ENCODE assay signal across 8 cellular contexts in genomic region chr4:102826890-102827673, GRCh38. TPM values are rescaled to one million over a fixed set of nuclear protein-coding genes. Genes with fewer than 3 reads are reported as not detected.
DNase-seq lines count a peak whose midpoint lies in the region; TF ChIP-seq lines count a peak whose summit lies in the region.

Gene UBE2D3, minus strand, starts transcription at chr4:102827551. Its CDS starts 1,043 bp downstream, at chr4:102826508.

- whole genome bisulfite sequencing in stomach, 5 donors = 0 to 1% (median 1%) methylated on average over 49 to 73 of the region's 73 CpGs

- H3K4me3 ChIP-seq in fibroblast of the aortic adventitia (ENCODE audit: low read depth, low read length) (peak within 1 kb of the TSS; percentile 85), neural cell (ENCODE audit: low read length) (peak within 1 kb of the TSS; percentile 90), stomach (peak within 1 kb of the TSS; percentile 71 to 97 (median 88))

- peak within 1 kb of the TSS; percentile 100 for H3K9ac ChIP-seq in neural cell (ENCODE audit: low read length)

- H3K27ac ChIP-seq in RWPE1 = peak within 1 kb of the TSS; percentile 99
- peak within 1 kb of the TSS; percentile 100 for H3K27ac ChIP-seq in neural cell (ENCODE audit: low read length)
- H3K27ac ChIP-seq in stomach = peak within 1 kb of the TSS; percentile 100

- peaks cover 29 to 42% (median 36%) of the 10 kb centered on the region in 4 donors for H3K4me1 ChIP-seq in stomach

- H3K27ac Mint-ChIP-seq in activated T-helper 2 cell treated with anti-CD3 and anti-CD28 coated beads, Interferon-gamma antibody, Interleukin-2, Interleukin-4, amounts not matched to agents 10 μg/mL and 5 μg/mL and 100 μg/mL, durations not matched to agents 14 hours and 24 hours and 36 hours = no peak within 1 kb of the TSS

- CTCF ChIA-PET in RWPE1 (lab: Yijun Ruan, JAX) = no interaction called here

- H3K4me1 Mint-ChIP-seq in activated T-helper 2 cell treated with anti-CD3 and anti-CD28 coated beads, Interferon-gamma antibody, Interleukin-2, Interleukin-4, amounts not matched to agents 10 μg/mL and 5 μg/mL and 100 μg/mL, durations not matched to agents 14 hours and 24 hours and 36 hours (ENCODE audit: low read depth) = peaks cover 32% of the 10 kb centered on the region

- POLR2A ChIA-PET in RWPE1 (lab: Yijun Ruan, JAX; ENCODE audit: low non-redundant PET) = interaction anchor here (0.6 to 1.1 kb wide), 5 partner anchors 42 to 215 kb away, joined by 3 to 10 read pairs (median 3); partner anchors contain the start of gene CISD2

- H3K79me2 ChIP-seq in neural cell (replicated peaks; ENCODE audit: insufficient read depth, low read length) = peaks cover 66% of the 10 kb centered on the region

- no peaks in the 10 kb centered on the region for H3K27me3 ChIP-seq in neural cell (ENCODE audit: insufficient read depth, low read depth, low read length)
- no peaks in the 10 kb centered on the region for H3K27me3 ChIP-seq in stomach

- no peaks in the 10 kb centered on the region for H3K36me3 ChIP-seq in neural cell (ENCODE audit: insufficient read depth, low read length)
- no peaks in the 10 kb centered on the region for H3K36me3 ChIP-seq in stomach

- TF ChIP-seq EP300 in neural cell (conservative IDR thresholded peaks at IDR 0.05; ENCODE audit: poor library complexity, severe bottlenecking) (peak; percentile 87), stomach (IDR thresholded peaks at IDR 0.05) (no peak)

- peak; percentile 54 for TF ChIP-seq RAD21 in neural cell (conservative IDR thresholded peaks at IDR 0.05)

- H3K4me3 Mint-ChIP-seq in activated T-helper 2 cell treated with anti-CD3 and anti-CD28 coated beads, Interferon-gamma antibody, Interleukin-2, Interleukin-4, amounts not matched to agents 10 μg/mL and 5 μg/mL and 100 μg/mL, durations not matched to agents 14 hours and 24 hours and 36 hours (ENCODE audit: low read depth) = no peak within 1 kb of the TSS

- H3K9me2 ChIP-seq in neural cell (ENCODE audit: insufficient read depth, low read length) = no peaks in the 10 kb centered on the region

- DNase-seq in EH (ENCODE audit: low read depth) (peak; percentile 93), GOT3 (lab: John Stamatoyannopoulos, UW) (peak; percentile 84), LoVo (ENCODE audit: low spot score) (peak; percentile 90), RWPE1 (ENCODE audit: low spot score) (peak; percentile 59), fibroblast of the aortic adventitia (ENCODE audit: low read depth) (peak; percentile 97), stomach (peak; percentile 95)
- peak; percentile 95 for DNase-seq in activated T-helper 2 cell treated with anti-CD3 and anti-CD28 coated beads, Interferon-gamma antibody, Interleukin-2, Interleukin-4, amounts not matched to agents 10 μg/mL and 5 μg/mL and 100 μg/mL, durations not matched to agents 14 hours and 24 hours and 36 hours (ENCODE audit: low spot score)

- H4K20me1 ChIP-seq in neural cell (ENCODE audit: insufficient read depth) = peaks cover 16% of the 10 kb centered on the region

- intact Hi-C loops in activated T-helper 2 cell treated with anti-CD3 and anti-CD28 coated beads, Interferon-gamma antibody, Interleukin-2, Interleukin-4, amounts not matched to agents 10 μg/mL and 5 μg/mL and 100 μg/mL, durations not matched to agents 14 hours and 24 hours and 36 hours (cut with micrococcal nuclease) = loop anchor here (1.0 to 5.0 kb wide), 9 partner anchors 38 to 1480 kb away; partner anchors contain the start of genes PPP3CA, SLC39A8 and SLC9B1
- intact Hi-C loops in stomach (cut with DNase I; ENCODE audit: low total_unique reads) = no loop called here

- H3F3A ChIP-seq in neural cell (ENCODE audit: insufficient read depth, low read length, poor library complexity, severe bottlenecking) = peaks cover 12% of the 10 kb centered on the region

- H3K4me2 ChIP-seq in neural cell (ENCODE audit: low read length) = peak within 1 kb of the TSS; percentile 75

- no peak for TF ChIP-seq CTCF in RWPE1 (conservative IDR thresholded peaks at IDR 0.05; ENCODE audit: low read depth)
- TF ChIP-seq CTCF in fibroblast of the aortic adventitia (IDR thresholded peaks at IDR 0.05; ENCODE audit: insufficient read depth, low read length) = peak; percentile 9
- peak; percentile 25 for TF ChIP-seq CTCF in neural cell (IDR thresholded peaks at IDR 0.05; ENCODE audit: poor library complexity, severe bottlenecking)
- no peak for TF ChIP-seq CTCF in stomach (IDR thresholded peaks at IDR 0.05)

- peak within 1 kb of the TSS; percentile 96 for H2AFZ ChIP-seq in neural cell (ENCODE audit: low read depth, low read length)

- peak in 2 of 4 donors; percentile 59 to 81 for TF ChIP-seq POLR2A in stomach (IDR thresholded peaks at IDR 0.05)

- no peaks in the 10 kb centered on the region for H3K9me3 Mint-ChIP-seq in activated T-helper 2 cell treated with anti-CD3 and anti-CD28 coated beads, Interferon-gamma antibody, Interleukin-2, Interleukin-4, amounts not matched to agents 10 μg/mL and 5 μg/mL and 100 μg/mL, durations not matched to agents 14 hours and 24 hours and 36 hours

- peaks cover 15% of the 10 kb centered on the region for H3K36me3 Mint-ChIP-seq in activated T-helper 2 cell treated with anti-CD3 and anti-CD28 coated beads, Interferon-gamma antibody, Interleukin-2, Interleukin-4, amounts not matched to agents 10 μg/mL and 5 μg/mL and 100 μg/mL, durations not matched to agents 14 hours and 24 hours and 36 hours (ENCODE audit: low read depth)

- H3K9me3 ChIP-seq in neural cell (ENCODE audit: low read length) = no peaks in the 10 kb centered on the region
- no peaks in the 10 kb centered on the region for H3K9me3 ChIP-seq in stomach

- no peaks in the 10 kb centered on the region for H3K27me3 Mint-ChIP-seq in activated T-helper 2 cell treated with anti-CD3 and anti-CD28 coated beads, Interferon-gamma antibody, Interleukin-2, Interleukin-4, amounts not matched to agents 10 μg/mL and 5 μg/mL and 100 μg/mL, durations not matched to agents 14 hours and 24 hours and 36 hours (ENCODE audit: low read depth)

TF ChIP-seq in neural cell, 6 proteins besides CTCF, POLR2A, EP300 and RAD21:
- TF ChIP-seq SMC3 (conservative IDR thresholded peaks at IDR 0.05; ENCODE audit: poor library complexity) (peak; percentile 56), EZH2 (IDR thresholded peaks at IDR 0.05; ENCODE audit: borderline replicate concordance, insufficient read depth, low read length, poor library complexity, severe bottlenecking) (no peak), TAF1 (IDR thresholded peaks at IDR 0.05; ENCODE audit: low read depth) (peak; percentile 97), REST (IDR thresholded peaks at IDR 0.05; ENCODE audit: borderline replicate concordance) (peak; percentile 18), MXI1 (conservative IDR thresholded peaks at IDR 0.05; ENCODE audit: poor library complexity, severe bottlenecking) (peak; percentile 84), POLR2AphosphoS5 (IDR thresholded peaks at IDR 0.05) (peak; percentile 91)

RNA-seq across cellular contexts. Expression of gene UBE2D3, which starts in this region (rescaled TPM):
- 429 and 432 TPM in 2 replicates for total RNA-seq in activated T-helper 2 cell treated with anti-CD3 and anti-CD28 coated beads, Interferon-gamma antibody, Interleukin-2, Interleukin-4, amounts not matched to agents 10 μg/mL and 5 μg/mL and 100 μg/mL, durations not matched to agents 14 hours and 24 hours and 36 hours
- total RNA-seq in fibroblast of the aortic adventitia (ENCODE audit: low replicate concordance) = 247 and 487 TPM in 2 replicates
- polyA plus RNA-seq in neural cell = 352 and 373 TPM in 2 replicates
- 354 and 368 TPM in 2 replicates for polyA minus RNA-seq in neural cell
- total RNA-seq in stomach = 100 to 1,000 TPM; 200 to 398 (median 286) TPM
- polyA plus RNA-seq in stomach = 100 to 1,000 TPM; 143 to 290 (median 180) TPM

Comparison
In these comparisons a context has a peak if more than half of its experiments do, and no peak if none do; other contexts are left out.
1. Peak in every context shown above with its lines: DNase-seq, H3K4me3 ChIP-seq and H3K27ac ChIP-seq.
2. CTCF ChIP-seq: peak in fibroblast of the aortic adventitia (single experiment) and neural cell (single experiment); none in RWPE1 (single experiment) and stomach (0 of 7).